In the genomic region with DNA sequence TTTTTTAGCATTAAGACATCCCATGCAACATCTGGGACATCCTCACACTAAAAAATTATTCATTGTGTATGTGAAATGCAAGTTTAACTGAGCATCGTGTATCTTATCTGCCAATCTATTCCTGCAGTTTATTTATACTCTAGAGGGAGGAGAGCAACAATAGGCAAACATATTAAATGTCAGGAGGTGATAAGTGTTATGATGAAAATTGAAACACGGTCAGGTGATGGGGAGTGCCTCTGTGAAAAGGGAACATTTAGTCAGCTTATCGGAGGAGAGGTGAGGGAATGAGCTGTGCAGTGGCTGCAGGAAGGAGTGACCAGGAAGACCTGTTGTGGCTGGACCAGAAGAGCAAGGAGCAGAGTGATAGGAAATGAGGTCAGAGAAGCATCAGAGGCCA, we compare ENCODE assay signal across 8 cellular contexts. TPM values are rescaled to one million over a fixed set of nuclear protein-coding genes. Genes with fewer than 3 reads are reported as not detected.
DNase-seq lines count a peak whose midpoint lies in the region; ATAC-seq and TF ChIP-seq lines count a peak whose summit lies in the region.

No MANE protein-coding gene starts in this region.

- in situ Hi-C loops in Panc1 (cut with HindIII; ENCODE audit: low pct_unique_long_range_greater_than_20kb, low sequenced_read_pairs), result no loop called here

- H3K9me3 ChIP-seq in Panc1 (ENCODE audit: control insufficient read depth, insufficient read depth, low read depth, low read length), result no peaks in the 10 kb centered on the region
- H3K9me3 ChIP-seq in esophagus (ENCODE audit: control insufficient read depth in 2 of 2, insufficient read depth in 1 of 2, low read depth in 1 of 2, low read length in 1 of 2), result no peaks in the 10 kb centered on the region

- CTCF ChIA-PET in Panc1 (lab: Charles Lee), result no interaction called here

- no TSS peak for BruUV-seq in Panc1 (replicated peaks; lab: Mats Ljungman, UMichigan)

- peak overlapping the region; percentile 88 for H3K27ac ChIP-seq in Panc1 (ENCODE audit: low read length)
- H3K27ac ChIP-seq in esophagus (ENCODE audit: low read depth in 2 of 2, low read length in 1 of 2), result peak overlapping the region; percentile 79 to 83

- intact Hi-C loops in Panc1 (cut with micrococcal nuclease; ENCODE audit: unreplicated experiment), result loop anchor here (10.0 kb wide), 1 partner anchor 185 kb away; a partner anchor contains a TSS

- POLR2A ChIA-PET in Panc1 (lab: Charles Lee), result no interaction called here

- H3K36me3 ChIP-seq in Panc1 (ENCODE audit: control insufficient read depth, insufficient read depth, low read length) (peaks cover 4% of the 10 kb centered on the region), esophagus (ENCODE audit: control insufficient read depth in 2 of 2, insufficient read depth in 2 of 2, low read length in 1 of 2) (peaks cover 3 to 6% of the 10 kb centered on the region in 2 donors)

- peaks cover 18% of the 10 kb centered on the region for H3K4me1 ChIP-seq in Panc1 (ENCODE audit: control insufficient read depth, insufficient read depth, low read length)
- H3K4me1 ChIP-seq in esophagus (ENCODE audit: control insufficient read depth in 2 of 2, insufficient read depth in 2 of 2, low read length in 1 of 2), result peaks cover 4 to 5% of the 10 kb centered on the region in 2 donors

- H3K4me3 ChIP-seq in Panc1 (ENCODE audit: low read depth in 2 of 2, low read length in 2 of 2) (peak overlapping the region; percentile 89 to 96), esophagus (ENCODE audit: low read depth in 1 of 2, low read length in 2 of 2) (peak overlapping the region in 1 of 2 donors; percentile 89)

- ATAC-seq in Panc1 (no peak), HG02571 (IDR thresholded peaks at IDR 0.05; ENCODE audit: unreplicated experiment) (no peak)

- no peak for TF ChIP-seq CTCF in Panc1 (IDR thresholded peaks at IDR 0.05)

- WGBS in esophagus, 2 donors, result 17 to 18% methylated on average over 3 of the region's 3 CpGs

- DNase-seq in NCI-H2171 treated with DMSO at 0.1 percent for 48 hours (lab: John Stamatoyannopoulos, UW), result peak; percentile 20
- no peak for DNase-seq in NCI-H2171 (lab: John Stamatoyannopoulos, UW)
- DNase-seq in Panc1 (ENCODE audit: low read depth, low spot score), result no peak
- DNase-seq in renal cortical epithelial cell (ENCODE audit: low read depth), result peak; percentile 19
- no peak for DNase-seq in medulla oblongata (ENCODE audit: extremely low spot score)
- DNase-seq in activated CD4-positive, CD25-positive, alpha-beta regulatory T cell treated with anti-CD3 and anti-CD28 coated beads, Interleukin-2, amount 50 U/mL, for 72 hours, result no peak

- H3K27me3 ChIP-seq in Panc1 (ENCODE audit: control insufficient read depth, insufficient read depth, low read length) (no peaks in the 10 kb centered on the region), esophagus (ENCODE audit: control insufficient read depth in 1 of 2, insufficient read depth in 2 of 2, low read length in 2 of 2) (no peaks in the 10 kb centered on the region)

RNA-seq across cellular contexts. Expression of gene EFCAB14, which starts 0.8 kb away (rescaled TPM):
- total RNA-seq in Panc1 (2021; ENCODE audit: unreplicated experiment), result 86.8 TPM
- 28.3 TPM for polyA plus RNA-seq in Panc1 (2012; ENCODE audit: insufficient read length)
- polyA plus RNA-seq in esophagus, result 10 to 100 TPM; 19.3 to 27.8 TPM
- total RNA-seq in renal cortical epithelial cell, result 62.5 and 105 TPM in 2 replicates

RNA-seq across cellular contexts. Expression of gene TEX38, which starts 48.0 kb away (rescaled TPM):
- not detected for total RNA-seq in Panc1 (2021; ENCODE audit: unreplicated experiment)
- not detected for polyA plus RNA-seq in Panc1 (2012; ENCODE audit: insufficient read length)
- not detected for polyA plus RNA-seq in esophagus
- total RNA-seq in renal cortical epithelial cell, result not detected in 2 replicates

RNA-seq across cellular contexts. Expression of gene ATPAF1, which starts 51.5 kb away (rescaled TPM):
- 39.0 TPM for total RNA-seq in Panc1 (2021; ENCODE audit: unreplicated experiment)
- polyA plus RNA-seq in Panc1 (2012; ENCODE audit: insufficient read length), result 33.8 TPM
- polyA plus RNA-seq in esophagus, result 10 to 100 TPM; 25.3 to 34.9 TPM
- total RNA-seq in renal cortical epithelial cell, result 36.8 and 49.9 TPM in 2 replicates

Comparison
In these comparisons a context has a peak if more than half of its experiments do, and no peak if none do; other contexts are left out.
1. DNase-seq: peak in NCI-H2171 treated with DMSO at 0.1 percent for 48 hours (single experiment) and renal cortical epithelial cell (single experiment); none in NCI-H2171 (single experiment), Panc1 (single experiment), medulla oblongata (single experiment) and activated CD4-positive, CD25-positive, alpha-beta regulatory T cell treated with anti-CD3 and anti-CD28 coated beads, Interleukin-2, amount 50 U/mL, for 72 hours (single experiment).